7 cellular contexts compared by ENCODE assay signal in the genomic region with DNA sequence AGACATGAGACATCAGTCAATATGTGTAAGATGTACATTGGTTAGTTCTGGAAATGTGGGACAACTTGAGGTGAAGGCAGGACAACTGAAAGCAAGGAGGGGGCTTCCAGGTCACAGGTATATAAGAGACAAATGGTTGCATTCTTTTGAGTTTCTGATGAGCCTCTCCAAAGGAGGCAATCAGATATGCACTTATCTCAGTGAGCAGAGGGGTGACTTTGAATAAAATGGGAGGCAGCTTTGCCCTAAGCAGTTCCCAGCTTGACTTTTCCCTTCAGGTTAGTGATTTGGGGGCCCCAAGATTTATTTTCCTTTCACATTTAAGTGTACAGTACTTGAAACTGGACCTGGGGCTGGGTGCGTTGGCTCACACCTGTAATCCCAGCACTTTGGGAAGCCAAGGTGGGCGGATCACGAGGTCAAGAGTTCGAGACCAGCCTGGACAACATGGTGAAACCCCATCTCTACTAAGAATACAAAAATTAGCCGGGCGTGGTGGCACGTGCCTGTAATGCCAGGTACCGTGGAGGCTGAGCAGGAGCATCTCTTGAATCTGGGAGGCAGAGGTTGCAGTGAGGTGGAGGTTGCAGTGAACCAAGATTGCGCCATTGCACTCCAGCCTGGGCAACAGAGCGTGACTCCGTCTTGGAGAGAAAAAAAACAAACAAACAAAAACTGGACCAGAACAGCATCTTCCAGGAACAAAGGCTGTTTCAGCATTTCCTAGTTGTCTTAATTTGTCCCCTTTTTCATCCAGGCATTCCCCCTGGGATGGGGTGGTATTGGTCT.
A peak's percentile ranks its signal among the peaks of the same experiment; 100 is the strongest.
DNase-seq lines count a peak whose midpoint lies in the region; ATAC-seq, FAIRE-seq and TF ChIP-seq lines count a peak whose summit lies in the region.
"Not testable (repeated sequence)": the region's sequence is repeated elsewhere in the genome, so short reads cannot be mapped to it uniquely, and the experiment has no call there.

No MANE protein-coding gene starts in this region.

- H3K36me3 Mint-ChIP-seq in nephron progenitor cell (ENCODE audit: low read depth): not testable (repeated sequence)

- not testable (repeated sequence) for H3K36me3 ChIP-seq in HEK293 (ENCODE audit: control insufficient read depth in 2 of 2, insufficient read depth in 1 of 2, low read length in 2 of 2); K562 (ENCODE audit: control insufficient read depth, insufficient read depth, low read length); spleen

- H3K4me1 ChIP-seq in HEK293 (ENCODE audit: control insufficient read depth, insufficient read depth, low read length); K562 (replicated peaks in 1 of 2; ENCODE audit: control insufficient read depth in 2 of 2, insufficient read depth in 2 of 2, low read length in 2 of 2): not testable (repeated sequence)
- peaks cover 5 to 20% (median 14%) of the 10 kb centered on the region in 6 donors for H3K4me1 ChIP-seq in spleen

- not testable (repeated sequence) for H2AFZ ChIP-seq in K562 (ENCODE audit: low read depth, low read length)

- not testable (repeated sequence) for TF ChIP-seq POLR2A in K562 (conservative IDR thresholded peaks at IDR 0.05); erythroblast (IDR thresholded peaks at IDR 0.05; ENCODE audit: low read length); spleen (IDR thresholded peaks at IDR 0.05)

- H3K9me3 ChIP-seq in HEK293 (ENCODE audit: control insufficient read depth, insufficient read depth, low read depth, low read length); K562 (replicated peaks; ENCODE audit: control insufficient read depth, insufficient read depth, low read depth, low read length); spleen: not testable (repeated sequence)

- H3K4me2 ChIP-seq in K562 (ENCODE audit: insufficient read depth, low read length): not testable (repeated sequence)

- not testable (repeated sequence) for TF ChIP-seq EP300 in K562 (IDR thresholded peaks at IDR 0.05; ENCODE audit: low read length)

- CTCF ChIA-PET in HEK293 (lab: Yijun Ruan, JAX): interaction anchor here (0.6 to 1.6 kb wide), 2 partner anchors 34 to 1891 kb away, joined by 3 to 8 read pairs; partner anchors contain the start of gene RHEB
- CTCF ChIA-PET in K562 (lab: Yijun Ruan, JAX; ENCODE audit: low intra/inter-chr PET ratio): not testable (repeated sequence)

- BruUV-seq in K562 (replicated peaks; lab: Mats Ljungman, UMichigan): not testable (repeated sequence)

- intact Hi-C loops in K562 (cut with micrococcal nuclease): loop anchor here (10.0 kb wide), 1 partner anchor 204 kb away; no protein-coding TSS in a partner anchor
- intact Hi-C loops in posterior vena cava (cut with DNase I): not testable (repeated sequence)
- intact Hi-C loops in spleen (cut with DNase I; ENCODE audit: low total_unique reads): loop anchor here (10.0 kb wide), 2 partner anchors 124 to 204 kb away; no protein-coding TSS in a partner anchor

- not testable (repeated sequence) for H3K27me3 Mint-ChIP-seq in nephron progenitor cell (ENCODE audit: low read depth, poor library complexity)

- not testable (repeated sequence) for H4K20me1 ChIP-seq in K562 (replicated peaks; ENCODE audit: control insufficient read depth, insufficient read depth, low read length)

- H3K4me3 Mint-ChIP-seq in nephron progenitor cell: not testable (repeated sequence)

- H3K9me1 ChIP-seq in K562 (ENCODE audit: control insufficient read depth, insufficient read depth, low read length): not testable (repeated sequence)

- H3K27ac ChIP-seq in HEK293 (ENCODE audit: extremely low read depth, low read depth, low read length); K562 (ENCODE audit: extremely low read depth, low read depth, low read length); spleen: not testable (repeated sequence)

- peaks cover 10% of the 10 kb centered on the region for H3K79me2 ChIP-seq in K562 (ENCODE audit: control insufficient read depth, insufficient read depth, low read length)

- H3K9ac ChIP-seq in K562 (ENCODE audit: insufficient read depth in 1 of 2, low read depth in 2 of 2, low read length in 2 of 2): not testable (repeated sequence)

- in situ Hi-C loops in K562 (cut with MboI): not testable (repeated sequence)

- TF ChIP-seq RAD21 in K562 (CRISPR knock-in tag; conservative IDR thresholded peaks at IDR 0.05 in 1 of 2, IDR thresholded peaks at IDR 0.05 in 1 of 2): not testable (repeated sequence)

- peaks cover 44% of the 10 kb centered on the region for H3K4me1 Mint-ChIP-seq in nephron progenitor cell

- TF ChIP-seq CTCF in HEK293 (tag by site-specific recombination; IDR thresholded peaks at IDR 0.05); K562 (IDR thresholded peaks at IDR 0.05 in 2 of 3, conservative IDR thresholded peaks at IDR 0.05 in 1 of 3; ENCODE audit: insufficient read depth in 2 of 3, low read depth in 1 of 3, low read length in 3 of 3); nephron progenitor cell (IDR thresholded peaks at IDR 0.05); spleen (IDR thresholded peaks at IDR 0.05 in 8 of 11, conservative IDR thresholded peaks at IDR 0.05 in 3 of 11): not testable (repeated sequence)

- H3K9me3 Mint-ChIP-seq in nephron progenitor cell: not testable (repeated sequence)

- peaks cover 27 to 36% of the 10 kb centered on the region in 2 experiments for H3K27me3 ChIP-seq in K562 (ENCODE audit: control insufficient read depth in 2 of 2, insufficient read depth in 2 of 2, low read length in 2 of 2)
- peaks cover 0 to 14% (median 0%) of the 10 kb centered on the region in 7 donors for H3K27me3 ChIP-seq in spleen (replicated peaks in 1 of 7)

- ATAC-seq in K562: not testable (repeated sequence)

- H3K4me3 ChIP-seq in HEK293 (ENCODE audit: low read depth, low read length); K562; spleen: not testable (repeated sequence)

- FAIRE-seq in K562 (lab: Jason Lieb, UNC): not testable (repeated sequence)

- not testable (repeated sequence) for DNase-seq in K562 (ENCODE audit: extremely low read depth in 1 of 4, low spot score in 3 of 4); nephron progenitor cell
- peak; percentile 7 to 20 for DNase-seq in erythroblast (lab: John Stamatoyannopoulos, UW)
- DNase-seq in mesenteric fat pad (ENCODE audit: low spot score): peak; percentile 33
- peak; percentile 64 for DNase-seq in posterior vena cava (ENCODE audit: low spot score)
- DNase-seq in spleen: peak; percentile 19

- POLR2A ChIA-PET in HEK293 (lab: Yijun Ruan, JAX): not testable (repeated sequence)
- POLR2A ChIA-PET in K562 (lab: Yijun Ruan, JAX): interaction anchor here (0.7 to 1.4 kb wide), 4 partner anchors 9 to 318 kb away, joined by 3 to 5 read pairs (median 3); no protein-coding TSS in a partner anchor

- peak overlapping the region; percentile 33 for H3K27ac Mint-ChIP-seq in nephron progenitor cell

- WGBS in K562 (ENCODE audit: insufficient coverage, low coverage, missing lambda C conversion rate): 27% methylated on average over 11 of the region's 11 CpGs
- 80 to 92% (median 86%) methylated on average over 11 of the region's 11 CpGs for WGBS in spleen, 5 donors

TF ChIP-seq in HEK293, 187 proteins besides CTCF, POLR2A, EP300 and RAD21:
- TF ChIP-seq, protein P1, sequence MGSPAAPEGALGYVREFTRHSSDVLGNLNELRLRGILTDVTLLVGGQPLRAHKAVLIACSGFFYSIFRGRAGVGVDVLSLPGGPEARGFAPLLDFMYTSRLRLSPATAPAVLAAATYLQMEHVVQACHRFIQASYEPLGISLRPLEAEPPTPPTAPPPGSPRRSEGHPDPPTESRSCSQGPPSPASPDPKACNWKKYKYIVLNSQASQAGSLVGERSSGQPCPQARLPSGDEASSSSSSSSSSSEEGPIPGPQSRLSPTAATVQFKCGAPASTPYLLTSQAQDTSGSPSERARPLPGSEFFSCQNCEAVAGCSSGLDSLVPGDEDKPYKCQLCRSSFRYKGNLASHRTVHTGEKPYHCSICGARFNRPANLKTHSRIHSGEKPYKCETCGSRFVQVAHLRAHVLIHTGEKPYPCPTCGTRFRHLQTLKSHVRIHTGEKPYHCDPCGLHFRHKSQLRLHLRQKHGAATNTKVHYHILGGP (tag by site-specific recombination; IDR thresholded peaks at IDR 0.05): 0 out of 2 replicates have a peak, but pooled peaks have one; percentile 10
- TF ChIP-seq ZFHX2 (tag by site-specific recombination; conservative IDR thresholded peaks at IDR 0.05): peak; percentile 14; the same call in 1 of the 2 replicates
TF ChIP-seq in HEK293: peak in this region for 2; not testable (repeated sequence) for 185.

TF ChIP-seq in K562, 482 proteins besides CTCF, POLR2A, EP300 and RAD21 (continues in another document):
- TF ChIP-seq POLR2H (tag; IDR thresholded peaks at IDR 0.05; ENCODE audit: low read depth) (peak; percentile 6; the same call in 1 of the 2 replicates), SMARCA4 (IDR thresholded peaks at IDR 0.05) (peak; percentile 46; the same call in 1 of the 2 replicates), KDM1A (IDR thresholded peaks at IDR 0.05) (peak; percentile 32 to 38; a peak in 2 of 4 replicates), ARID1B (IDR thresholded peaks at IDR 0.05) (peak; percentile 83), CEBPB (tag; IDR thresholded peaks at IDR 0.05) (peak; percentile 82), ADNP (tag; IDR thresholded peaks at IDR 0.05) (peak; percentile 79), CBFA2T3 (IDR thresholded peaks at IDR 0.05) (peak; percentile 62), TFAP4 (CRISPR knock-in tag; IDR thresholded peaks at IDR 0.05; ENCODE audit: borderline replicate concordance) (0 out of 2 replicates have a peak, but pooled peaks have one; percentile 9), MAFG (tag; conservative IDR thresholded peaks at IDR 0.05) (peak; percentile 22), CEBPG (CRISPR knock-in tag; IDR thresholded peaks at IDR 0.05) (0 out of 2 replicates have a peak, but pooled peaks have one; percentile 8), CEBPG (tag; conservative IDR thresholded peaks at IDR 0.05 in 1 of 2, IDR thresholded peaks at IDR 0.05 in 1 of 2) (peak in 1 of 2 experiments; percentile 24; a peak in 1 of 4 replicates), TCF3 (CRISPR knock-in tag; IDR thresholded peaks at IDR 0.05) (peak; percentile 27; the same call in 1 of the 2 replicates)
